In genomic region chr20:44092551-44093248, GRCh38 we compare ENCODE assay signal across 9 cellular contexts.
DNase-seq lines count a peak whose midpoint lies in the region; ATAC-seq and TF ChIP-seq lines count a peak whose summit lies in the region.
"Had no signal": no experiment of that assay in that cellular context is flagged by ENCODE, and none has a peak within 500 bp of the region (broad histone marks: within the 10 kb centered on the region; RNA-seq: fewer than 3 reads in every experiment).

No MANE protein-coding gene starts in this region.

- H3K27me3 Mint-ChIP-seq in T-helper 17 cell, result peaks cover 50% of the 10 kb centered on the region

- no peak overlapping the region for H3K9ac ChIP-seq in KMS-11

- no peaks in the 10 kb centered on the region for H3K36me3 ChIP-seq in KMS-11 (ENCODE audit: insufficient read depth)

- peaks cover 35% of the 10 kb centered on the region for H3K4me1 ChIP-seq in KMS-11 (ENCODE audit: low read depth, poor library complexity, severe bottlenecking)

- no peak overlapping the region for H3K4me3 Mint-ChIP-seq in T-helper 17 cell
- H3K4me3 Mint-ChIP-seq: activated B cell treated with CpG ODN at 0.5 μM for 24 hours had no signal

- H3K9me3 ChIP-seq in T-helper 17 cell (ENCODE audit: control insufficient read depth, low read length, poor library complexity, severe bottlenecking), result no peaks in the 10 kb centered on the region

- ATAC-seq in T-helper 17 cell, result peak; percentile 25
- no peak for ATAC-seq in GM18867 (IDR thresholded peaks at IDR 0.05; ENCODE audit: unreplicated experiment)

- H3K27me3 ChIP-seq in KMS-11 (ENCODE audit: insufficient read depth, low read depth), result no peaks in the 10 kb centered on the region

- H3K27ac ChIP-seq in KMS-11, result no peak overlapping the region

- H3K4me2 ChIP-seq in KMS-11, result no peak overlapping the region

- peak overlapping the region; percentile 25; the same call in 1 of the 2 replicates for H2AFZ ChIP-seq in KMS-11 (ENCODE audit: low read depth)

- no peaks in the 10 kb centered on the region for H3K79me2 ChIP-seq in KMS-11 (ENCODE audit: insufficient read depth, low read depth)

- peak; percentile 11 to 67 (median 60) for DNase-seq in NCI-H1417 (lab: John Stamatoyannopoulos, UW)
- no peak for DNase-seq in NCI-H1417 treated with DMSO at 0.1 percent for 48 hours (lab: John Stamatoyannopoulos, UW)
- DNase-seq in T-helper 17 cell, result no peak
- DNase-seq in foreskin fibroblast, result peak; percentile 26 to 72
- DNase-seq in superior temporal gyrus (ENCODE audit: extremely low spot score), result peak; percentile 64
- no peak for DNase-seq in HK-2 (ENCODE audit: unreplicated experiment)
- DNase-seq: activated B cell treated with CpG ODN at 0.5 μM for 24 hours had no signal

- peak; percentile 96 for TF ChIP-seq CTCF in KMS-11 (conservative IDR thresholded peaks at IDR 0.05; ENCODE audit: low read depth, low read length)
- peak; percentile 43 for TF ChIP-seq CTCF in foreskin fibroblast (IDR thresholded peaks at IDR 0.05; ENCODE audit: low read depth, low read length)

- H3K27ac Mint-ChIP-seq in T-helper 17 cell, result no peak overlapping the region
- H3K27ac Mint-ChIP-seq: activated B cell treated with CpG ODN at 0.5 μM for 24 hours had no signal

- H4K20me1 ChIP-seq in KMS-11 (ENCODE audit: insufficient read depth), result no peaks in the 10 kb centered on the region

- H3K4me1 Mint-ChIP-seq in T-helper 17 cell, result peaks cover 6% of the 10 kb centered on the region

- peaks cover 2% of the 10 kb centered on the region for H3K36me3 Mint-ChIP-seq in T-helper 17 cell (ENCODE audit: low read depth)

- H3K4me3 ChIP-seq in KMS-11 (IDR thresholded peaks at IDR 0.05; ENCODE audit: insufficient read depth, low read depth, low read length) (no peak overlapping the region), foreskin fibroblast (ENCODE audit: low read depth in 1 of 2, low read length in 2 of 2) (no peak overlapping the region)

Comparison
In these comparisons a context has a peak if more than half of its experiments do, and no peak if none do; other contexts are left out.
1. DNase-seq: peak in NCI-H1417 (3 of 3), foreskin fibroblast (2 of 2) and superior temporal gyrus (single experiment); none in NCI-H1417 treated with DMSO at 0.1 percent for 48 hours (single experiment), T-helper 17 cell (0 of 3) and HK-2 (single experiment).